In the genomic region with DNA sequence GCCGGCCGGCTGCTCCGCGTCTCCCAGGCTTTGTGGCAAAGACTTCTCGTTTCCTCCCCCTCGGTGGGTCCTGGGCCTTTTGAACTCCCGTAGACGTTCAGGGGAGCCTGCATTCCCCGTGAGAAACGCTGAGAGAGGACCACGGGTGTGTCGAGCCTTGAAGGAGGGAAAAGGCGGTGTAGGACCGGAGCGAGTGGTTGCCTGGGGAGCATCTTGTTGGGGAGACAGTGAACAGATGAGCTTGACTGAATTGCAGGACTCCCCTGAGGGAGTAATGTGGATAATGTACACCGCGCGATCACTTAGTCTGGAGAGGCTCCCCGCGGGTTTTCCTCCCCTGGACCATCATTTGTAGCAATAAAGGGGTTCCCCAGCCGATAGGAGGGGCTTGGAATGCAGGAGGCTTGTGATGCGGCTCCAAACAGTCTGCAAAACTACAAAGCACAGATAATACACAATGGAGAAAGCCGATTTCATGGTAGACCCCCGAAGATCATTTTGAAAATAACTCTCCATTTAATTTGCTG, we compare ENCODE assay signal across 1 cellular context.
TF ChIP-seq lines count a peak whose summit lies in the region.

No MANE protein-coding gene starts in this region.

TF ChIP-seq in IMR-90, 13 proteins besides CTCF, POLR2A, EP300 and RAD21:
- TF ChIP-seq CEBPB (IDR thresholded peaks at IDR 0.05; ENCODE audit: low read depth, low read length) (no peak), BHLHE40 (IDR thresholded peaks at IDR 0.05; ENCODE audit: low read depth, low read length) (no peak), SMC3 (IDR thresholded peaks at IDR 0.05; ENCODE audit: low read depth, low read length) (no peak), FOS (IDR thresholded peaks at IDR 0.05; ENCODE audit: low read depth, low read length) (no peak), USF2 (IDR thresholded peaks at IDR 0.05; ENCODE audit: low read depth, low read length) (no peak), RFX5 (IDR thresholded peaks at IDR 0.05; ENCODE audit: low read depth, low read length) (no peak), ELK1 (IDR thresholded peaks at IDR 0.05; ENCODE audit: borderline replicate concordance, low read depth, low read length) (no peak), MAZ (IDR thresholded peaks at IDR 0.05; ENCODE audit: borderline replicate concordance, low read depth, low read length) (no peak), MAFK (IDR thresholded peaks at IDR 0.05; ENCODE audit: low read depth, low read length) (no peak), MXI1 (IDR thresholded peaks at IDR 0.05; ENCODE audit: borderline replicate concordance, low read depth, low read length) (no peak; the same call in 1 of the 2 replicates), RCOR1 (IDR thresholded peaks at IDR 0.05; ENCODE audit: insufficient replicate concordance, low read length) (no peak), CHD1 (IDR thresholded peaks at IDR 0.05; ENCODE audit: low read depth, low read length) (no peak), NFE2L2 (IDR thresholded peaks at IDR 0.05; ENCODE audit: low read depth, low read length) (no peak)
